ENCODE assay signal across 16 cellular contexts in the genomic region with DNA sequence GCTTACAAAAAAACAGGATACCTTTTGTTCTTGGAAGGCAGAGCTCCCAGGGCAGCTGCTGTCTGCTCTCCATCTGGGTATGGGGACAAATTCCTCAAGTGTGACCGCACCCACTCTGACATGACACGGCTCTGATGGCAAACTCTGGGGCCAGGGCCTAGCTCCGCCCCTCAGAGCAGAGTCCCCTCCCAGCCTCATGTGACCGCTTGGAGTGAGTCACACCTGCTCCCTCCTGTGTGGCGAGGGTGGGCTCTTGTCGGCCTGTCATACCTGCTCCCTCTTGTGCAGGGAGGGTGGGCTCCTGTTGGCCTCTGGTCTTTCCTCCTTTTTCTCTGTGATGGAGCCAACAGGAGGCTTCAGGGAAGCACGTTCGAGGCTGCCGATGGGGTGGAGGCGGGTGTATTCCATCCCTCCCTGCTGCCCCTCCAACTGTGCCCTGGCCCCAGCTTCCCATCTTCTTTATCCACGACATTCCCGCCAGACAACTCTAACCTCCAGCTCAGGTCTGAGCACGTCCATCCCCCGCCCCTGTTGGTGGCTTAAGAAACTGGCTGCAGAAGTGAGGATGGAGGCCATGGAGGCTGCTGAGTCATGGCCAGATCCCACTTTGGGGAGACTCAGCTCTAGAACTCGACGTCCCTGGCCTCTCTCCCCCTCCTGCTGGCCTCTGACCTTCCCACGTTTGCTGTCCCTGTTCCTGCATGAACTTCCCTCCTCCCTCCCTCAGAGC.
A peak's percentile ranks its signal among the peaks of the same experiment; 100 is the strongest.
DNase-seq lines count a peak whose midpoint lies in the region; ATAC-seq, FAIRE-seq and TF ChIP-seq lines count a peak whose summit lies in the region.
"Had no signal": no experiment of that assay in that cellular context is flagged by ENCODE, and none has a peak within 500 bp of the region (broad histone marks: within the 10 kb centered on the region; RNA-seq: fewer than 3 reads in every experiment).

No MANE protein-coding gene starts in this region.

- H3K9ac ChIP-seq in K562 (ENCODE audit: insufficient read depth in 1 of 2, low read depth in 2 of 2, low read length in 2 of 2) (no peak overlapping the region), neural progenitor cell (no peak overlapping the region)

- TF ChIP-seq CTCF in K562 (IDR thresholded peaks at IDR 0.05 in 2 of 3, conservative IDR thresholded peaks at IDR 0.05 in 1 of 3; ENCODE audit: insufficient read depth in 2 of 3, low read depth in 1 of 3, low read length in 3 of 3) (no peak), neural progenitor cell (IDR thresholded peaks at IDR 0.05) (no peak)

- no peak overlapping the region for H3K4me3 Mint-ChIP-seq in neural progenitor cell
- H3K4me3 Mint-ChIP-seq: activated CD8-positive, alpha-beta T cell treated with anti-CD3 and anti-CD28 coated beads, Interleukin-2, amount 10 ng/mL, durations not matched to agents 7 days and 5 days had no signal

- peaks cover 6% of the 10 kb centered on the region for H3K9me3 Mint-ChIP-seq in neural progenitor cell

- ATAC-seq in K562: peak; percentile 93
- no peak for ATAC-seq in HG03342 (IDR thresholded peaks at IDR 0.05; ENCODE audit: unreplicated experiment)
- ATAC-seq in sciatic nerve: no peak
- ATAC-seq: activated CD8-positive, alpha-beta T cell treated with anti-CD3 and anti-CD28 coated beads, Interleukin-2, amount 10 ng/mL, durations not matched to agents 7 days and 5 days; left lobe of liver had no signal

- 0 out of 2 replicates have a peak overlapping the region, but pooled peaks have one; percentile 9 for H3K4me2 ChIP-seq in K562 (ENCODE audit: insufficient read depth, low read length)
- no peak overlapping the region for H3K4me2 ChIP-seq in neural progenitor cell

- H4K20me1 ChIP-seq in K562 (replicated peaks; ENCODE audit: control insufficient read depth, insufficient read depth, low read length) (peaks cover 24% of the 10 kb centered on the region), neural progenitor cell (ENCODE audit: low read depth) (peaks cover 16% of the 10 kb centered on the region)

- TF ChIP-seq POLR2A in K562 (conservative IDR thresholded peaks at IDR 0.05): no peak

- H3K27ac ChIP-seq in K562 (ENCODE audit: extremely low read depth, low read depth, low read length): no peak overlapping the region
- H3K27ac ChIP-seq in neural progenitor cell: no peak overlapping the region
- H3K27ac ChIP-seq: pancreas, skin epidermis, tibial nerve had no signal

- DNase-seq in NCI-H2171 treated with DMSO at 0.1 percent for 48 hours (lab: John Stamatoyannopoulos, UW) (peak; percentile 68), NCI-H2171 (lab: John Stamatoyannopoulos, UW) (no peak), HT-29 (ENCODE audit: low spot score) (peak; percentile 9), K562 (ENCODE audit: extremely low read depth in 1 of 4, low spot score in 3 of 4) (peak; percentile 51 to 72 (median 64)), neural progenitor cell (ENCODE audit: low spot score) (peak; percentile 46), NCI-H146 (lab: John Stamatoyannopoulos, UW) (no peak), sciatic nerve (ENCODE audit: low spot score) (no peak)
- DNase-seq: activated CD8-positive, alpha-beta T cell treated with anti-CD3 and anti-CD28 coated beads, Interleukin-2, amount 10 ng/mL, durations not matched to agents 7 days and 5 days; effector CD4-positive, alpha-beta T cell; NCI-H1930 had no signal

- in situ Hi-C loops in K562 (cut with MboI): no loop called here

- H3K4me1 Mint-ChIP-seq in neural progenitor cell: peaks cover 9% of the 10 kb centered on the region

- H3K36me3 ChIP-seq in K562 (ENCODE audit: control insufficient read depth, insufficient read depth, low read length) (no peaks in the 10 kb centered on the region), neural progenitor cell (no peaks in the 10 kb centered on the region)
- H3K36me3 ChIP-seq: pancreas, tibial nerve had no signal

- H3K9me1 ChIP-seq in K562 (ENCODE audit: control insufficient read depth, insufficient read depth, low read length): no peaks in the 10 kb centered on the region

- H3K9me3 ChIP-seq in K562 (replicated peaks; ENCODE audit: control insufficient read depth, insufficient read depth, low read depth, low read length): no peaks in the 10 kb centered on the region
- H3K9me3 ChIP-seq in neural progenitor cell (ENCODE audit: low read depth): no peaks in the 10 kb centered on the region
- H3K9me3 ChIP-seq: pancreas had no signal

- H3K27me3 Mint-ChIP-seq in neural progenitor cell (ENCODE audit: insufficient read depth, low read depth): peaks cover 29% of the 10 kb centered on the region

- H3K4me1 ChIP-seq in K562 (replicated peaks in 1 of 2; ENCODE audit: control insufficient read depth in 2 of 2, insufficient read depth in 2 of 2, low read length in 2 of 2): peaks cover 0 to 6% of the 10 kb centered on the region in 2 experiments; a peak in 3 of 5 replicates
- H3K4me1 ChIP-seq in neural progenitor cell: peaks cover 7% of the 10 kb centered on the region
- H3K4me1 ChIP-seq: pancreas, tibial nerve had no signal

- no peak for TF ChIP-seq RAD21 in K562 (CRISPR knock-in tag; conservative IDR thresholded peaks at IDR 0.05 in 1 of 2, IDR thresholded peaks at IDR 0.05 in 1 of 2)

- no peaks in the 10 kb centered on the region for H3K36me3 Mint-ChIP-seq in neural progenitor cell

- under 1% methylated on average over 16 of the region's 17 CpGs for WGBS in K562 (ENCODE audit: insufficient coverage, low coverage, missing lambda C conversion rate)

- no TSS peak for BruUV-seq in K562 (replicated peaks; lab: Mats Ljungman, UMichigan)

- H3F3A ChIP-seq in neural progenitor cell (ENCODE audit: low read depth): no peaks in the 10 kb centered on the region

- TF ChIP-seq EP300 in K562 (IDR thresholded peaks at IDR 0.05; ENCODE audit: low read length): no peak

- POLR2A ChIA-PET in K562 (lab: Yijun Ruan, JAX): interaction anchor here (0.6 to 0.8 kb wide), 4 partner anchors 11 to 176 kb away, joined by 3 read pairs; no protein-coding TSS in a partner anchor

- H3K4me3 ChIP-seq in K562 (no peak overlapping the region), neural progenitor cell (no peak overlapping the region)
- H3K4me3 ChIP-seq: pancreas, skin epidermis, tibial nerve had no signal

- peaks cover 0 to 23% of the 10 kb centered on the region in 2 experiments; a peak in 1 of 5 replicates for H3K27me3 ChIP-seq in K562 (ENCODE audit: control insufficient read depth in 2 of 2, insufficient read depth in 2 of 2, low read length in 2 of 2)
- H3K27me3 ChIP-seq in neural progenitor cell: peaks cover 12% of the 10 kb centered on the region
- H3K27me3 ChIP-seq: pancreas, tibial nerve had no signal

- CTCF ChIA-PET in K562 (lab: Yijun Ruan, JAX; ENCODE audit: low intra/inter-chr PET ratio): no interaction called here

- no peak for FAIRE-seq in K562 (lab: Jason Lieb, UNC)
- FAIRE-seq: pancreas, TTC549 had no signal

- intact Hi-C loops in K562 (cut with micrococcal nuclease): no loop called here
- intact Hi-C loops in sciatic nerve (cut with DNase I): no loop called here

- H2AFZ ChIP-seq in K562 (ENCODE audit: low read depth, low read length) (no peak overlapping the region), neural progenitor cell (replicated peaks) (no peak overlapping the region)

- H3K79me2 ChIP-seq in K562 (ENCODE audit: control insufficient read depth, insufficient read depth, low read length) (no peaks in the 10 kb centered on the region), neural progenitor cell (ENCODE audit: low read depth) (no peaks in the 10 kb centered on the region)

- H3K27ac Mint-ChIP-seq in neural progenitor cell: no peak overlapping the region
- H3K27ac Mint-ChIP-seq: activated CD8-positive, alpha-beta T cell treated with anti-CD3 and anti-CD28 coated beads, Interleukin-2, amount 10 ng/mL, durations not matched to agents 7 days and 5 days had no signal

TF ChIP-seq in K562, 482 proteins besides CTCF, POLR2A, EP300 and RAD21 (continues in another document):
- TF ChIP-seq RBM15 (IDR thresholded peaks at IDR 0.05; ENCODE audit: insufficient read depth, low read length) (no peak), NFE2 (IDR thresholded peaks at IDR 0.05; ENCODE audit: low read depth) (peak; percentile 61; the same call in 1 of the 2 replicates), FOSL1 (tag; conservative IDR thresholded peaks at IDR 0.05) (peak; percentile 55), C11orf30 (IDR thresholded peaks at IDR 0.05; ENCODE audit: low read depth) (peak; percentile 47; the same call in 1 of the 2 replicates), ZNF316 (IDR thresholded peaks at IDR 0.05) (peak; percentile 15; the same call in 1 of the 2 replicates), CHD4 (IDR thresholded peaks at IDR 0.05; ENCODE audit: insufficient read depth, insufficient replicate concordance, low read depth, low read length, poor library complexity, severe bottlenecking) (no peak), MAFG (tag; conservative IDR thresholded peaks at IDR 0.05) (peak; percentile 66), CBFA2T2 (conservative IDR thresholded peaks at IDR 0.05) (0 out of 2 replicates have a peak, but pooled peaks have one; percentile 5), RAD51 (IDR thresholded peaks at IDR 0.05; ENCODE audit: borderline replicate concordance, low read depth) (peak; percentile 55)
- TF ChIP-seq, protein P1, sequence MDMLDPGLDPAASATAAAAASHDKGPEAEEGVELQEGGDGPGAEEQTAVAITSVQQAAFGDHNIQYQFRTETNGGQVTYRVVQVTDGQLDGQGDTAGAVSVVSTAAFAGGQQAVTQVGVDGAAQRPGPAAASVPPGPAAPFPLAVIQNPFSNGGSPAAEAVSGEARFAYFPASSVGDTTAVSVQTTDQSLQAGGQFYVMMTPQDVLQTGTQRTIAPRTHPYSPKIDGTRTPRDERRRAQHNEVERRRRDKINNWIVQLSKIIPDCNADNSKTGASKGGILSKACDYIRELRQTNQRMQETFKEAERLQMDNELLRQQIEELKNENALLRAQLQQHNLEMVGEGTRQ (CRISPR knock-in tag; IDR thresholded peaks at IDR 0.05): peak; percentile 71
- TF ChIP-seq, protein P2, sequence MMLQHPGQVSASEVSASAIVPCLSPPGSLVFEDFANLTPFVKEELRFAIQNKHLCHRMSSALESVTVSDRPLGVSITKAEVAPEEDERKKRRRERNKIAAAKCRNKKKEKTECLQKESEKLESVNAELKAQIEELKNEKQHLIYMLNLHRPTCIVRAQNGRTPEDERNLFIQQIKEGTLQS (IDR thresholded peaks at IDR 0.05): peak; percentile 33; the same call in 1 of the 2 replicates
- TF ChIP-seq, protein P2 (CRISPR knock-in tag; conservative IDR thresholded peaks at IDR 0.05): no peak
- TF ChIP-seq, protein P3, sequence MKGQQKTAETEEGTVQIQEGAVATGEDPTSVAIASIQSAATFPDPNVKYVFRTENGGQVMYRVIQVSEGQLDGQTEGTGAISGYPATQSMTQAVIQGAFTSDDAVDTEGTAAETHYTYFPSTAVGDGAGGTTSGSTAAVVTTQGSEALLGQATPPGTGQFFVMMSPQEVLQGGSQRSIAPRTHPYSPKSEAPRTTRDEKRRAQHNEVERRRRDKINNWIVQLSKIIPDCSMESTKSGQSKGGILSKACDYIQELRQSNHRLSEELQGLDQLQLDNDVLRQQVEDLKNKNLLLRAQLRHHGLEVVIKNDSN (CRISPR knock-in tag; IDR thresholded peaks at IDR 0.05): peak; percentile 68

Comparison
In these comparisons a context has a peak if more than half of its experiments do, and no peak if none do; other contexts are left out.
1. DNase-seq: peak in NCI-H2171 treated with DMSO at 0.1 percent for 48 hours (single experiment), HT-29 (single experiment), K562 (4 of 4) and neural progenitor cell (single experiment); none in NCI-H2171 (single experiment), NCI-H146 (single experiment) and sciatic nerve (single experiment).